Comparison of ENCODE assay signal across 8 cellular contexts in genomic region chr2:132146774-132147173, GRCh38. TPM values are rescaled to one million over a fixed set of nuclear protein-coding genes. Genes with fewer than 3 reads are reported as not detected.
A peak's percentile ranks its signal among the peaks of the same experiment; 100 is the strongest.
DNase-seq lines count a peak whose midpoint lies in the region; ATAC-seq and TF ChIP-seq lines count a peak whose summit lies in the region.
"Not testable (repeated sequence)": the region's sequence is repeated elsewhere in the genome, so short reads cannot be mapped to it uniquely, and the experiment has no call there.

No MANE protein-coding gene starts in this region.

- not testable (repeated sequence) for H3K4me1 Mint-ChIP-seq in brain, neural progenitor cell

- not testable (repeated sequence) for H3K4me2 ChIP-seq in neural progenitor cell

- not testable (repeated sequence) for H2AFZ ChIP-seq in neural progenitor cell (replicated peaks)

- intact Hi-C loops in heart right ventricle (cut with DNase I) = loop anchor here in 1 of 10 donors (10.0 kb wide), 1 partner anchor 992 kb away; no protein-coding TSS in a partner anchor

- 3 to 4% methylated on average over 4 of the region's 4 CpGs for WGBS in heart right ventricle, 2 donors
- WGBS in suprapubic skin = 5% methylated on average over 4 of the region's 4 CpGs

- TF ChIP-seq POLR2A in suprapubic skin (IDR thresholded peaks at IDR 0.05) = not testable (repeated sequence)

- TF ChIP-seq CTCF in brain (conservative IDR thresholded peaks at IDR 0.05) (peak; percentile 79 to 82), heart right ventricle (IDR thresholded peaks at IDR 0.05) (peak; percentile 29 to 74 (median 64)), neural progenitor cell (IDR thresholded peaks at IDR 0.05) (peak; percentile 72), suprapubic skin (IDR thresholded peaks at IDR 0.05) (peak; percentile 24 to 63)

- not testable (repeated sequence) for H3K79me2 ChIP-seq in neural progenitor cell (ENCODE audit: low read depth)

- not testable (repeated sequence) for H3K4me1 ChIP-seq in heart right ventricle, neural progenitor cell, suprapubic skin

- not testable (repeated sequence) for ATAC-seq in heart right ventricle

- H3K4me3 Mint-ChIP-seq in brain, neural progenitor cell: not testable (repeated sequence)

- not testable (repeated sequence) for H3K9ac ChIP-seq in neural progenitor cell

- not testable (repeated sequence) for H3K36me3 Mint-ChIP-seq in brain, neural progenitor cell

- H3K27me3 ChIP-seq in heart right ventricle, neural progenitor cell, suprapubic skin: not testable (repeated sequence)

- not testable (repeated sequence) for H3K27me3 Mint-ChIP-seq in brain; neural progenitor cell (ENCODE audit: insufficient read depth, low read depth)

- H3K9me3 ChIP-seq in heart right ventricle; neural progenitor cell (ENCODE audit: low read depth); suprapubic skin: not testable (repeated sequence)

- not testable (repeated sequence) for H3K27ac ChIP-seq in heart right ventricle, neural progenitor cell, suprapubic skin

- not testable (repeated sequence) for H3F3A ChIP-seq in neural progenitor cell (ENCODE audit: low read depth)

- not testable (repeated sequence) for H3K36me3 ChIP-seq in heart right ventricle, neural progenitor cell, suprapubic skin

- H3K4me3 ChIP-seq in heart right ventricle, neural progenitor cell, suprapubic skin: not testable (repeated sequence)

- not testable (repeated sequence) for H3K9me3 Mint-ChIP-seq in brain, neural progenitor cell

- TF ChIP-seq EP300 in suprapubic skin (IDR thresholded peaks at IDR 0.05) = not testable (repeated sequence)

- H4K20me1 ChIP-seq in neural progenitor cell (ENCODE audit: low read depth) = not testable (repeated sequence)

- DNase-seq in D341Med (ENCODE audit: low spot score) (peak; percentile 2), HS-5 (ENCODE audit: low read depth) (peak; percentile 19), NCI-H2227 (lab: John Stamatoyannopoulos, UW; ENCODE audit: unreplicated experiment) (peak; percentile 73), T1000 (lab: John Stamatoyannopoulos, UW) (peak; percentile 43), heart right ventricle (peak in 1 of 2 donors; percentile 41), neural progenitor cell (ENCODE audit: low spot score) (peak; percentile 76), suprapubic skin (ENCODE audit: low spot score in 2 of 2) (peak in 1 of 2 donors; percentile 56)

- peak overlapping the region in 1 of 5 experiments; percentile 31 for H3K27ac Mint-ChIP-seq in brain
- not testable (repeated sequence) for H3K27ac Mint-ChIP-seq in neural progenitor cell

RNA-seq across cellular contexts. Expression of gene ANKRD30BL, which starts 15.0 kb away (rescaled TPM):
- polyA plus RNA-seq in brain (ENCODE audit: insufficient read depth, low read depth, low replicate concordance) (not detected), heart right ventricle (not detected)
- total RNA-seq in heart right ventricle (not detected), neural progenitor cell (ENCODE audit: low replicate concordance) (not detected in 2 replicates), suprapubic skin (not detected)
